1 cellular context compared by ENCODE assay signal in genomic region chr1:2330511-2331199, GRCh38.
TF ChIP-seq lines count a peak whose summit lies in the region.

No MANE protein-coding gene starts in this region.

TF ChIP-seq in SK-N-SH, 30 proteins besides CTCF, POLR2A, EP300 and RAD21 (continued from another document):
- no peak for TF ChIP-seq SMC3 (IDR thresholded peaks at IDR 0.05; ENCODE audit: low read depth, low read length)
